Comparison of ENCODE assay signal across 14 cellular contexts in the genomic region with DNA sequence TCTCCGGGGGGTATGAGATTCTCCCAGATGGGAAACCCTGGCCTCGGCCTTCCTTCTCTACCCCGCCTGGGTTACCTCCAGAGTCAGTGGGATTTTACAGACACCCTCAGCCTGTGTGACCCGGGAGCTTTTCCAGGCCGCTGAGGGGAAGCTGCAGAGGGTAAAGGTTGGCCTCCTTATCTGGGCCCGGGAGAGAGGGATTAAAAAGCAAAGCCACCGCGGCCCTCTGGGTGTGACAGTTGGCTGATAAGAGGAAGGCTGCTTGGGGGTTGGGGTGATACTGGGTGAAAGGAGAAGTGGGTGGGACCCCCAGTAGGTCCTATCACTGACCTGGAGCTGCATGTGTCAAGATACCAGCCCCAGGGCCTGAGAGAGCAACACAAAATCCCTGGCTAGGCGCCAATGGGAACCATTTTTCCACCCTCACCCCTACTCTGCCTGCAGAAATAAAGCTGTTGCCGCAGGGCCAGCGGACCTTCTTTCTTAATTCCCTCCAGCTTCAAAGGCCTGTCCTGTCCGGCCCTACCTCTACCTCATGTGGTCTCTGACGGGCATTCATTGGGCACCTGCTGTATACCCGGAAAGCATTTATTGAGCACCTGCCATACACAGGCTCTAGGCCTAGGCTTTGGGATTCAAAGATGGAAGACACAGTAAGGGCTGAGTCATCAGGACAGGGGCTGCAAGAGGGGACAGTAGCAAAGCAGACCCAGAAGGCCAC.
DNase-seq lines count a peak whose midpoint lies in the region; ATAC-seq and TF ChIP-seq lines count a peak whose summit lies in the region.
"Had no signal": no experiment of that assay in that cellular context is flagged by ENCODE, and none has a peak within 500 bp of the region (broad histone marks: within the 10 kb centered on the region; RNA-seq: fewer than 3 reads in every experiment).

No MANE protein-coding gene starts in this region.

- WGBS in endodermal cell (ENCODE audit: insufficient coverage in 1 of 2, insufficient read length in 1 of 2), 2 experiments = 59 to 75% methylated on average over 12 to 14 of the region's 14 CpGs

- TF ChIP-seq POLR2A in NB4 (IDR thresholded peaks at IDR 0.05; ENCODE audit: extremely low read depth, insufficient read length) = no peak

- no peak for TF ChIP-seq CTCF in NB4 (IDR thresholded peaks at IDR 0.05; ENCODE audit: low read depth, low read length)
- TF ChIP-seq CTCF in endodermal cell (conservative IDR thresholded peaks at IDR 0.05) = no peak
- no peak for TF ChIP-seq CTCF in nephron (IDR thresholded peaks at IDR 0.05; ENCODE audit: unreplicated experiment in 3 of 3)

- H3K4me3 Mint-ChIP-seq in CD8-positive, alpha-beta memory T cell = no peak overlapping the region
- H3K4me3 Mint-ChIP-seq in endodermal cell (peak overlapping the region; percentile 28), nephron (peak overlapping the region in 1 of 3 experiments; percentile 34)
- H3K4me3 Mint-ChIP-seq: B cell, HFFc6 had no signal

- no peak overlapping the region for H3K9ac ChIP-seq in endodermal cell (ENCODE audit: extremely low read depth, low read length, poor library complexity, severe bottlenecking)

- no peaks in the 10 kb centered on the region for H3K27me3 ChIP-seq in CD8-positive, alpha-beta memory T cell (ENCODE audit: insufficient read depth, low read length, poor library complexity, severe bottlenecking)
- H3K27me3 ChIP-seq in endodermal cell (ENCODE audit: control insufficient read depth, insufficient read depth, low read length, poor library complexity, severe bottlenecking) = no peaks in the 10 kb centered on the region

- no peak for ATAC-seq in HG02798 (IDR thresholded peaks at IDR 0.05; ENCODE audit: poor library complexity, unreplicated experiment)

- no peaks in the 10 kb centered on the region for H3K4me1 Mint-ChIP-seq in CD8-positive, alpha-beta memory T cell
- peaks cover 44% of the 10 kb centered on the region for H3K4me1 Mint-ChIP-seq in endodermal cell
- peaks cover 48% of the 10 kb centered on the region for H3K4me1 Mint-ChIP-seq in nephron

- POLR2A ChIA-PET in CD8-positive, alpha-beta memory T cell (lab: Charles Lee) = no interaction called here

- H3K36me3 Mint-ChIP-seq in CD8-positive, alpha-beta memory T cell = peaks cover 0 to 5% (median 0%) of the 10 kb centered on the region in 3 donors
- H3K36me3 Mint-ChIP-seq in endodermal cell (ENCODE audit: low read depth) (peaks cover 6% of the 10 kb centered on the region), nephron (ENCODE audit: low read depth) (peaks cover 12% of the 10 kb centered on the region)

- H3K27me3 Mint-ChIP-seq in CD8-positive, alpha-beta memory T cell = no peaks in the 10 kb centered on the region
- H3K27me3 Mint-ChIP-seq in endodermal cell (ENCODE audit: insufficient read depth) = no peaks in the 10 kb centered on the region
- H3K27me3 Mint-ChIP-seq in nephron (ENCODE audit: low read depth) = peaks cover 7% of the 10 kb centered on the region

- H3K4me1 ChIP-seq in CD8-positive, alpha-beta memory T cell (ENCODE audit: insufficient read depth, low read length) = no peaks in the 10 kb centered on the region
- H3K4me1 ChIP-seq in endodermal cell (ENCODE audit: control insufficient read depth, insufficient read depth, low read length) = peaks cover 14% of the 10 kb centered on the region

- no peaks in the 10 kb centered on the region for H3K9me3 ChIP-seq in CD8-positive, alpha-beta memory T cell (ENCODE audit: low read length)
- H3K9me3 ChIP-seq in endodermal cell (ENCODE audit: control insufficient read depth, low read length) = peaks cover 12% of the 10 kb centered on the region

- H3K4me3 ChIP-seq in CD8-positive, alpha-beta memory T cell (ENCODE audit: low read length) = no peak overlapping the region
- no peak overlapping the region for H3K4me3 ChIP-seq in NB4 (ENCODE audit: low read depth, low read length)
- no peak overlapping the region for H3K4me3 ChIP-seq in endodermal cell (ENCODE audit: low read length)

- CTCF ChIA-PET in CD8-positive, alpha-beta memory T cell (lab: Charles Lee) = interaction anchor here (0.8 kb wide), 1 partner anchor 225 kb away, joined by 3 read pairs; no protein-coding TSS in a partner anchor

- H3K9me3 Mint-ChIP-seq in CD8-positive, alpha-beta memory T cell = peaks cover 2 to 12% (median 3%) of the 10 kb centered on the region in 5 donors
- H3K9me3 Mint-ChIP-seq in endodermal cell (peaks cover 11% of the 10 kb centered on the region), nephron (no peaks in the 10 kb centered on the region)

- H3K27ac Mint-ChIP-seq in CD8-positive, alpha-beta memory T cell = no peak overlapping the region
- H3K27ac Mint-ChIP-seq in endodermal cell (peak overlapping the region; percentile 44), nephron (peak overlapping the region; percentile 64 to 86 (median 86))
- H3K27ac Mint-ChIP-seq: B cell, HFFc6 had no signal

- H3K36me3 ChIP-seq in CD8-positive, alpha-beta memory T cell (ENCODE audit: insufficient read depth, low read length) = no peaks in the 10 kb centered on the region
- no peaks in the 10 kb centered on the region for H3K36me3 ChIP-seq in endodermal cell (ENCODE audit: control insufficient read depth, insufficient read depth, low read length)

- H3K27ac ChIP-seq in CD8-positive, alpha-beta memory T cell (ENCODE audit: low read depth, low read length) = peak overlapping the region; percentile 87
- H3K27ac ChIP-seq in endodermal cell (ENCODE audit: low read depth, low read length) = no peak overlapping the region

- DNase-seq in CD8-positive, alpha-beta memory T cell = no peak
- DNase-seq in NB4 (ENCODE audit: low read depth) (peak; percentile 89), endodermal cell (peak; percentile 81), NCI-H446 (lab: John Stamatoyannopoulos, UW) (no peak), NCI-H226 (no peak), AML-193 (lab: John Stamatoyannopoulos, UW) (no peak)
- DNase-seq: effector CD8-positive, alpha-beta T cell; HFFc6; NCI-H1105 treated with DMSO at 0.1 percent for 48 hours; NCI-H748 treated with DMSO at 0.1 percent for 48 hours; stimulated activated naive CD4-positive, alpha-beta T cell treated with Interleukin-2 at 50 U/mL for 16 hours had no signal

Comparison
In these comparisons a context has a peak if more than half of its experiments do, and no peak if none do; other contexts are left out.
1. DNase-seq: peak in NB4 (single experiment) and endodermal cell (single experiment); none in CD8-positive, alpha-beta memory T cell (0 of 5), NCI-H446 (0 of 2), NCI-H226 (single experiment) and AML-193 (0 of 2).
2. H3K27ac Mint-ChIP-seq: peak in endodermal cell (single experiment) and nephron (3 of 3); none in CD8-positive, alpha-beta memory T cell (0 of 8).